12 cellular contexts compared by ENCODE assay signal in genomic region chr1:8905582-8906191, GRCh38. TPM values are rescaled to one million over a fixed set of nuclear protein-coding genes. Genes with fewer than 3 reads are reported as not detected.
DNase-seq lines count a peak whose midpoint lies in the region; ATAC-seq and TF ChIP-seq lines count a peak whose summit lies in the region.
"Had no signal": no experiment of that assay in that cellular context is flagged by ENCODE, and none has a peak within 500 bp of the region (broad histone marks: within the 10 kb centered on the region; RNA-seq: fewer than 3 reads in every experiment).

No MANE protein-coding gene starts in this region.

- H3K4me1 ChIP-seq in SJSA1 (replicated peaks): peaks cover 40% of the 10 kb centered on the region
- H3K4me1 ChIP-seq in effector memory CD4-positive, alpha-beta T cell (ENCODE audit: control insufficient read depth, insufficient read depth, low read length, poor library complexity, severe bottlenecking): no peaks in the 10 kb centered on the region
- H3K4me1 ChIP-seq: Peyer's patch had no signal

- H3K36me3 ChIP-seq in SJSA1: no peaks in the 10 kb centered on the region
- H3K36me3 ChIP-seq in effector memory CD4-positive, alpha-beta T cell (ENCODE audit: control insufficient read depth, insufficient read depth, low read length): no peaks in the 10 kb centered on the region
- H3K36me3 ChIP-seq: Peyer's patch had no signal

- peak overlapping the region; percentile 75 for H3K27ac Mint-ChIP-seq in osteocyte (ENCODE audit: unreplicated experiment)

- H3K4me3 ChIP-seq in SJSA1: no peak overlapping the region
- no peak overlapping the region for H3K4me3 ChIP-seq in effector memory CD4-positive, alpha-beta T cell (ENCODE audit: insufficient read depth, low read depth, low read length, poor library complexity, severe bottlenecking)
- H3K4me3 ChIP-seq: lung, Peyer's patch had no signal

- H3K27me3 Mint-ChIP-seq in osteocyte (ENCODE audit: unreplicated experiment): no peaks in the 10 kb centered on the region

- no peak overlapping the region for H3K4me3 Mint-ChIP-seq in osteocyte (ENCODE audit: unreplicated experiment)

- ATAC-seq in HG03378 (IDR thresholded peaks at IDR 0.05; ENCODE audit: unreplicated experiment): no peak
- ATAC-seq: activated CD4-positive, CD25-positive, alpha-beta regulatory T cell treated with anti-CD3 and anti-CD28 coated beads, Interleukin-2, amount 50 U/mL, for 24 hours had no signal

- TF ChIP-seq CTCF in osteocyte (IDR thresholded peaks at IDR 0.05): no peak

- peak; percentile 45 for DNase-seq in GM03348 (ENCODE audit: low spot score)
- peak in 1 of 2 experiments; percentile 25 for DNase-seq in SJSA1 (ENCODE audit: low read depth in 1 of 2, low spot score in 2 of 2)
- DNase-seq in dermis blood vessel endothelial cell: peak; percentile 15
- DNase-seq in osteocyte (ENCODE audit: extremely low spot score, unreplicated experiment): no peak
- no peak for DNase-seq in effector memory CD4-positive, alpha-beta T cell
- no peak for DNase-seq in foreskin melanocyte
- DNase-seq: DMS 273 treated with DMSO at 0.1 percent for 48 hours, glutamatergic neuron, Peyer's patch had no signal

- no peaks in the 10 kb centered on the region; the same call in 1 of the 2 replicates for H3K9me3 ChIP-seq in SJSA1 (replicated peaks)
- no peaks in the 10 kb centered on the region for H3K9me3 ChIP-seq in effector memory CD4-positive, alpha-beta T cell (ENCODE audit: control insufficient read depth, low read length)
- H3K9me3 ChIP-seq: Peyer's patch had no signal

- peak overlapping the region; percentile 29; the same call in 1 of the 2 replicates for H3K27ac ChIP-seq in SJSA1
- no peak overlapping the region for H3K27ac ChIP-seq in effector memory CD4-positive, alpha-beta T cell (ENCODE audit: insufficient read depth, low read length, poor library complexity, severe bottlenecking)
- H3K27ac ChIP-seq: Peyer's patch had no signal

- no peaks in the 10 kb centered on the region for H3K36me3 Mint-ChIP-seq in osteocyte (ENCODE audit: unreplicated experiment)

- H3K27me3 ChIP-seq in SJSA1 (replicated peaks): no peaks in the 10 kb centered on the region
- no peaks in the 10 kb centered on the region for H3K27me3 ChIP-seq in effector memory CD4-positive, alpha-beta T cell (replicated peaks; ENCODE audit: control insufficient read depth, insufficient read depth, low read length, poor library complexity, severe bottlenecking)
- H3K27me3 ChIP-seq: Peyer's patch had no signal

- H3K9me3 Mint-ChIP-seq in osteocyte (ENCODE audit: unreplicated experiment): no peaks in the 10 kb centered on the region

- H3K4me1 Mint-ChIP-seq in osteocyte (ENCODE audit: unreplicated experiment): peaks cover 49% of the 10 kb centered on the region

RNA-seq across cellular contexts. Expression of gene ENO1, which starts 27.2 kb away (rescaled TPM):
- total RNA-seq in SJSA1 (2014; rRNA removed; shearing (Covaris generic)): 2,197 and 2,590 TPM in 2 replicates
- 1,154 and 2,045 TPM in 2 replicates for total RNA-seq in dermis blood vessel endothelial cell
- 744 and 748 TPM in 2 replicates for total RNA-seq in osteocyte

RNA-seq across cellular contexts. Expression of gene CA6, which starts 40.0 kb away (rescaled TPM):
- not detected in 2 replicates for total RNA-seq in SJSA1 (2014; rRNA removed; shearing (Covaris generic))
- total RNA-seq in dermis blood vessel endothelial cell (not detected in 2 replicates), osteocyte (not detected in 2 replicates)
- total RNA-seq: lung, Peyer's patch had no signal

Comparison
In these comparisons a context has a peak if more than half of its experiments do, and no peak if none do; other contexts are left out.
1. DNase-seq: peak in GM03348 (single experiment) and dermis blood vessel endothelial cell (single experiment); none in osteocyte (single experiment), effector memory CD4-positive, alpha-beta T cell (0 of 3) and foreskin melanocyte (single experiment).